Comparison of ENCODE assay signal across 1 cellular context in the genomic region with DNA sequence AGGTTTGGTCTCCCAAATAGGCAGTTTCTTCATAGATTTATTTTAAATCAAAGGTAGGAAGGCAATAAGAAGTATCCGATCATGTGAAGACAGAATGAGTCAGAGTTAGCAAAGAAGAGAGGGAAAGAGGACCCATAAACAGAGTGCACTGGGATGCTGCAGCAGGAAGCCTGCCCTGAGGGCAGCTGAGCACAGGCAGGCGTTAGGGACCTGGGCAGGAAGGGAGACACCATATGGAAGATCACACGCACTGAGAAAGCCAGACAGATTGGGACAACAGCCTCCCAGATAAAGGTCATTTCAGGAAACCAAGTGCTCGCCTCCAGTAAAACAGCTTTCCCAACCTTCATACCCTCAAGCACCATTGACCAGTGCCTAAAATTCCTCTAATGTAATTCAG.
TF ChIP-seq lines count a peak whose summit lies in the region.

No MANE protein-coding gene starts in this region.

TF ChIP-seq in HCT116, 20 proteins besides CTCF, POLR2A, EP300 and RAD21 (continued from another document):
- no peak for TF ChIP-seq EGR1 (IDR thresholded peaks at IDR 0.05; ENCODE audit: low read depth)
- TF ChIP-seq, protein P1, sequence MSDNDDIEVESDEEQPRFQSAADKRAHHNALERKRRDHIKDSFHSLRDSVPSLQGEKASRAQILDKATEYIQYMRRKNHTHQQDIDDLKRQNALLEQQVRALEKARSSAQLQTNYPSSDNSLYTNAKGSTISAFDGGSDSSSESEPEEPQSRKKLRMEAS (IDR thresholded peaks at IDR 0.05), result no peak
